ENCODE assay signal across 21 cellular contexts in the genomic region with DNA sequence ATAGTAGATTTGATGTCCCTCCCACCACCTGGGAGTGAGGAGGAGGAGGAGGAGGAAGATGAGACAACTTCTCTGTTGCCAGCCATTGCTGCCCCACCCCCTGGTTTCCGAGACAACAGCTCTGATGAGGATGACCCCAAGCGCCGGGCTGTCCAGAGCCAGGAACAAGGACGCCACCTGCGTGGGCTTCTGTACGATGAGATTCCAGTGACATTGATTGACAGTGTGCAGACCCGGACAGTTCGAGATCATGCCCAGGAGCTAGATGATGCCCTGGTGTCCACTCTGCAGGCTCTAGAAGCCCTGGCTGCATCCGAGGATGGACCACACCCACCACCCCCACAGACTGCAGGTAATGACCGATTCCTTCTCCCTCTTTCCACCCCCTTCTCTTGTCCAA. TPM values are rescaled to one million over a fixed set of nuclear protein-coding genes. Genes with fewer than 3 reads are reported as not detected.
DNase-seq lines count a peak whose midpoint lies in the region; ATAC-seq and TF ChIP-seq lines count a peak whose summit lies in the region.
"Had no signal": no experiment of that assay in that cellular context is flagged by ENCODE, and none has a peak within 500 bp of the region (broad histone marks: within the 10 kb centered on the region; RNA-seq: fewer than 3 reads in every experiment).

No MANE protein-coding gene starts in this region.

- H3K27me3 ChIP-seq in right atrium auricular region (no peaks in the 10 kb centered on the region), heart right ventricle (peaks cover 0 to 25% (median 0%) of the 10 kb centered on the region in 7 donors), neural progenitor cell (no peaks in the 10 kb centered on the region)

- no peak overlapping the region for H3K9ac ChIP-seq in neural progenitor cell
- H3K9ac ChIP-seq: BLaER1 treated with 17β-estradiol and CSF1 and Interleukin-3, amounts not matched to agents 10 nM and 100 nM had no signal

- H3K4me2 ChIP-seq in neural progenitor cell: no peak overlapping the region
- H3K4me2 ChIP-seq: A549; BLaER1 treated with 17β-estradiol and CSF1 and Interleukin-3, amounts not matched to agents 10 nM and 100 nM had no signal

- no peak overlapping the region for H2AFZ ChIP-seq in neural progenitor cell (replicated peaks)

- H3K4me3 ChIP-seq in right atrium auricular region (no peak overlapping the region), heart right ventricle (no peak overlapping the region), neural progenitor cell (no peak overlapping the region)
- H3K4me3 ChIP-seq: A549; BLaER1 treated with 17β-estradiol and CSF1 and Interleukin-3, amounts not matched to agents 10 nM and 100 nM; GM12878 had no signal

- H3K27me3 Mint-ChIP-seq in neural progenitor cell (ENCODE audit: insufficient read depth, low read depth): no peaks in the 10 kb centered on the region
- H3K27me3 Mint-ChIP-seq: B cell; CD4-positive, alpha-beta T cell had no signal

- H3K27ac Mint-ChIP-seq in neural progenitor cell: no peak overlapping the region
- H3K27ac Mint-ChIP-seq: B cell; CD4-positive, alpha-beta T cell; CD8-positive, alpha-beta T cell had no signal

- peaks cover 3% of the 10 kb centered on the region for H3K36me3 Mint-ChIP-seq in neural progenitor cell
- H3K36me3 Mint-ChIP-seq: CD8-positive, alpha-beta T cell had no signal

- H3K4me1 Mint-ChIP-seq in neural progenitor cell: no peaks in the 10 kb centered on the region
- H3K4me1 Mint-ChIP-seq: B cell had no signal

- no peaks in the 10 kb centered on the region for H3K9me3 ChIP-seq in right atrium auricular region
- no peaks in the 10 kb centered on the region for H3K9me3 ChIP-seq in heart right ventricle
- H3K9me3 ChIP-seq in neural progenitor cell (ENCODE audit: low read depth): no peaks in the 10 kb centered on the region
- H3K9me3 ChIP-seq: A549 had no signal

- H3K36me3 ChIP-seq in right atrium auricular region (no peaks in the 10 kb centered on the region), heart right ventricle (no peaks in the 10 kb centered on the region), neural progenitor cell (no peaks in the 10 kb centered on the region)
- H3K36me3 ChIP-seq: BLaER1 treated with 17β-estradiol and CSF1 and Interleukin-3, amounts not matched to agents 10 nM and 100 nM had no signal

- ATAC-seq in heart right ventricle (no peak), HG03521 (IDR thresholded peaks at IDR 0.05; ENCODE audit: unreplicated experiment) (no peak)
- ATAC-seq: A549; CD8-positive, alpha-beta T cell; GM12878 had no signal

- no peak for TF ChIP-seq CTCF in right atrium auricular region (IDR thresholded peaks at IDR 0.05)
- no peak for TF ChIP-seq CTCF in heart right ventricle (IDR thresholded peaks at IDR 0.05)
- TF ChIP-seq CTCF in neural progenitor cell (IDR thresholded peaks at IDR 0.05): no peak

- DNase-seq in right atrium auricular region (ENCODE audit: low spot score): peak; percentile 55
- no peak for DNase-seq in heart right ventricle
- no peak for DNase-seq in neural progenitor cell (ENCODE audit: low spot score)
- DNase-seq in COR-L47 (lab: John Stamatoyannopoulos, UW): no peak
- DNase-seq: AML-193; CD4-positive, alpha-beta T cell; CD8-positive, alpha-beta T cell; DMS 273 treated with DMSO at 0.1 percent for 48 hours; DMS153; DMS53; DMS79; DND-41; EL; GDM1 had no signal

- no peaks in the 10 kb centered on the region for H3K4me1 ChIP-seq in right atrium auricular region
- no peaks in the 10 kb centered on the region for H3K4me1 ChIP-seq in heart right ventricle
- H3K4me1 ChIP-seq in neural progenitor cell: no peaks in the 10 kb centered on the region
- H3K4me1 ChIP-seq: A549 had no signal

- H3K4me3 Mint-ChIP-seq in neural progenitor cell: peak overlapping the region; percentile 40
- H3K4me3 Mint-ChIP-seq: B cell; CD4-positive, alpha-beta T cell; CD8-positive, alpha-beta T cell had no signal

- 95 to 96% methylated on average over 10 of the region's 10 CpGs for WGBS in heart right ventricle, 2 donors

- H3K9me3 Mint-ChIP-seq in neural progenitor cell: no peaks in the 10 kb centered on the region
- H3K9me3 Mint-ChIP-seq: CD4-positive, alpha-beta T cell; CD8-positive, alpha-beta T cell had no signal

- intact Hi-C loops in heart right ventricle (cut with DNase I): no loop called here

- H3K79me2 ChIP-seq in neural progenitor cell (ENCODE audit: low read depth): no peaks in the 10 kb centered on the region

- H3K27ac ChIP-seq in right atrium auricular region (no peak overlapping the region), heart right ventricle (no peak overlapping the region), neural progenitor cell (no peak overlapping the region)
- H3K27ac ChIP-seq: 22Rv1; A549; BLaER1 treated with 17β-estradiol and CSF1 and Interleukin-3, amounts not matched to agents 10 nM and 100 nM; C4-2B had no signal

- H3F3A ChIP-seq in neural progenitor cell (ENCODE audit: low read depth): no peaks in the 10 kb centered on the region

- no peaks in the 10 kb centered on the region for H4K20me1 ChIP-seq in neural progenitor cell (ENCODE audit: low read depth)

RNA-seq across cellular contexts. Expression of a gene that starts 30.5 kb away (rescaled TPM):
- total RNA-seq in right atrium auricular region: 10 to 100 TPM; 19.0 to 23.8 TPM
- total RNA-seq in heart right ventricle: 10 to 100 TPM; 19.5 to 31.6 (median 27.5) TPM
- 10 to 100 TPM in 1 of 2 donors, 1 to 10 TPM in 1; 4.9 to 26.1 TPM for polyA plus RNA-seq in heart right ventricle
- 177 and 264 TPM in 2 replicates for total RNA-seq in neural progenitor cell (ENCODE audit: low replicate concordance)
